ENCODE assay signal across 8 cellular contexts in genomic region chr6:56652994-56653393, GRCh38. TPM values are rescaled to one million over a fixed set of nuclear protein-coding genes. Genes with fewer than 3 reads are reported as not detected.
DNase-seq lines count a peak whose midpoint lies in the region; ATAC-seq, FAIRE-seq and TF ChIP-seq lines count a peak whose summit lies in the region.

No MANE protein-coding gene starts in this region.

- H3K4me3 ChIP-seq in SJSA1 (no peak overlapping the region), fibroblast of pulmonary artery (replicated peaks; ENCODE audit: low read depth, low read length) (no peak overlapping the region), small intestine (ENCODE audit: low read depth in 1 of 2, low read length in 2 of 2) (no peak overlapping the region)

- no peak for ATAC-seq in HG03442 (IDR thresholded peaks at IDR 0.05; ENCODE audit: unreplicated experiment)
- no peak for ATAC-seq in activated CD8-positive, alpha-beta T cell treated with anti-CD3 and anti-CD28 coated beads, Interleukin-2, amount 10 ng/mL, durations not matched to agents 7 days and 5 days

- CTCF ChIA-PET in activated CD8-positive, alpha-beta T cell treated with anti-CD3 and anti-CD28 coated beads, Interleukin-2, amount 10 ng/mL, durations not matched to agents 7 days and 5 days (lab: Charles Lee) = no interaction called here

- H3K27me3 Mint-ChIP-seq in activated CD8-positive, alpha-beta T cell treated with anti-CD3 and anti-CD28 coated beads, Interleukin-2, amount 10 ng/mL, durations not matched to agents 7 days and 5 days (ENCODE audit: low read depth) = peaks cover 3% of the 10 kb centered on the region

- peak; percentile 65 for DNase-seq in ELR (ENCODE audit: low read depth)
- peak in 1 of 2 experiments; percentile 79 for DNase-seq in SJSA1 (ENCODE audit: low read depth in 1 of 2, low spot score in 2 of 2)
- DNase-seq in fibroblast of pulmonary artery (ENCODE audit: low read depth) = peak; percentile 80
- peak; percentile 96 for DNase-seq in renal cortical epithelial cell (ENCODE audit: low read depth)
- no peak for DNase-seq in activated CD8-positive, alpha-beta T cell treated with anti-CD3 and anti-CD28 coated beads, Interleukin-2, amount 10 ng/mL, durations not matched to agents 7 days and 5 days
- no peak for DNase-seq in small intestine
- DNase-seq in stimulated activated CD4-positive, alpha-beta T cell treated with anti-CD3 and anti-CD28 coated beads, Interleukin-1b, Interleukin-23, amount 100 ng/mL, for 48 hours = no peak

- H3K4me1 ChIP-seq in SJSA1 (replicated peaks) (peaks cover 42% of the 10 kb centered on the region), small intestine (ENCODE audit: control insufficient read depth in 2 of 2, insufficient read depth in 1 of 2, low read depth in 1 of 2, low read length in 1 of 2) (peaks cover 6 to 10% of the 10 kb centered on the region in 2 donors)

- H3K36me3 ChIP-seq in SJSA1 (peaks cover 19% of the 10 kb centered on the region), small intestine (ENCODE audit: control insufficient read depth in 2 of 2, insufficient read depth in 2 of 2, low read length in 2 of 2) (peaks cover 0 to 2% of the 10 kb centered on the region in 2 donors)

- H3K27ac ChIP-seq in SJSA1 (peak overlapping the region; percentile 59), small intestine (ENCODE audit: low read depth in 1 of 2, low read length in 1 of 2) (no peak overlapping the region)

- 10 to 32% (median 25%) methylated on average over 2 of the region's 2 CpGs for WGBS in small intestine, 3 donors

- H3K9me3 Mint-ChIP-seq in activated CD8-positive, alpha-beta T cell treated with anti-CD3 and anti-CD28 coated beads, Interleukin-2, amount 10 ng/mL, durations not matched to agents 7 days and 5 days (ENCODE audit: insufficient read depth) = no peaks in the 10 kb centered on the region

- no peaks in the 10 kb centered on the region for H3K9me3 ChIP-seq in SJSA1 (replicated peaks)
- no peaks in the 10 kb centered on the region for H3K9me3 ChIP-seq in small intestine (ENCODE audit: control insufficient read depth, low read depth)

- no peak for TF ChIP-seq CTCF in fibroblast of pulmonary artery (IDR thresholded peaks at IDR 0.05; ENCODE audit: low read length, missing control alignments)

- FAIRE-seq in small intestine (lab: Jason Lieb, UNC) = no peak

- H3K4me3 Mint-ChIP-seq in activated CD8-positive, alpha-beta T cell treated with anti-CD3 and anti-CD28 coated beads, Interleukin-2, amount 10 ng/mL, durations not matched to agents 7 days and 5 days = no peak overlapping the region

- H3K36me3 Mint-ChIP-seq in activated CD8-positive, alpha-beta T cell treated with anti-CD3 and anti-CD28 coated beads, Interleukin-2, amount 10 ng/mL, durations not matched to agents 7 days and 5 days (ENCODE audit: low read depth) = no peaks in the 10 kb centered on the region

- H3K27ac Mint-ChIP-seq in activated CD8-positive, alpha-beta T cell treated with anti-CD3 and anti-CD28 coated beads, Interleukin-2, amount 10 ng/mL, durations not matched to agents 7 days and 5 days = no peak overlapping the region

- H3K4me1 Mint-ChIP-seq in activated CD8-positive, alpha-beta T cell treated with anti-CD3 and anti-CD28 coated beads, Interleukin-2, amount 10 ng/mL, durations not matched to agents 7 days and 5 days (ENCODE audit: low read depth) = no peaks in the 10 kb centered on the region

- POLR2A ChIA-PET in activated CD8-positive, alpha-beta T cell treated with anti-CD3 and anti-CD28 coated beads, Interleukin-2, amount 10 ng/mL, durations not matched to agents 7 days and 5 days (lab: Charles Lee) = no interaction called here

- H3K27me3 ChIP-seq in SJSA1 (replicated peaks) = no peaks in the 10 kb centered on the region
- no peaks in the 10 kb centered on the region for H3K27me3 ChIP-seq in small intestine (ENCODE audit: control insufficient read depth in 2 of 2, insufficient read depth in 2 of 2, low read length in 2 of 2)

RNA-seq across cellular contexts. Expression of gene DST, which starts 10.3 kb away (rescaled TPM):
- total RNA-seq in SJSA1 (2014; rRNA removed; shearing (Covaris generic)) = 93.2 and 160 TPM in 2 replicates
- total RNA-seq in renal cortical epithelial cell = 114 and 419 TPM in 2 replicates
- under 1 TPM; 0.76 to 0.79 TPM for total RNA-seq in activated CD8-positive, alpha-beta T cell treated with anti-CD3 and anti-CD28 coated beads, Interleukin-2, amount 10 ng/mL, durations not matched to agents 7 days and 5 days
- polyA plus RNA-seq in small intestine = 10 to 100 TPM; 40.5 to 80.5 (median 75.8) TPM

Comparison
In these comparisons a context has a peak if more than half of its experiments do, and no peak if none do; other contexts are left out.
1. DNase-seq: peak in ELR (single experiment), fibroblast of pulmonary artery (single experiment) and renal cortical epithelial cell (single experiment); none in activated CD8-positive, alpha-beta T cell treated with anti-CD3 and anti-CD28 coated beads, Interleukin-2, amount 10 ng/mL, durations not matched to agents 7 days and 5 days (single experiment), small intestine (single experiment) and stimulated activated CD4-positive, alpha-beta T cell treated with anti-CD3 and anti-CD28 coated beads, Interleukin-1b, Interleukin-23, amount 100 ng/mL, for 48 hours (single experiment).
2. RNA of gene DST, which starts 10.3 kb away (total RNA-seq): 114 to 419 TPM in renal cortical epithelial cell and 93.2 to 160 TPM in SJSA1; 0.76 to 0.79 TPM in activated CD8-positive, alpha-beta T cell treated with anti-CD3 and anti-CD28 coated beads, Interleukin-2, amount 10 ng/mL, durations not matched to agents 7 days and 5 days; every median in the first group is over 10 times any median in the second.